In the genomic region with DNA sequence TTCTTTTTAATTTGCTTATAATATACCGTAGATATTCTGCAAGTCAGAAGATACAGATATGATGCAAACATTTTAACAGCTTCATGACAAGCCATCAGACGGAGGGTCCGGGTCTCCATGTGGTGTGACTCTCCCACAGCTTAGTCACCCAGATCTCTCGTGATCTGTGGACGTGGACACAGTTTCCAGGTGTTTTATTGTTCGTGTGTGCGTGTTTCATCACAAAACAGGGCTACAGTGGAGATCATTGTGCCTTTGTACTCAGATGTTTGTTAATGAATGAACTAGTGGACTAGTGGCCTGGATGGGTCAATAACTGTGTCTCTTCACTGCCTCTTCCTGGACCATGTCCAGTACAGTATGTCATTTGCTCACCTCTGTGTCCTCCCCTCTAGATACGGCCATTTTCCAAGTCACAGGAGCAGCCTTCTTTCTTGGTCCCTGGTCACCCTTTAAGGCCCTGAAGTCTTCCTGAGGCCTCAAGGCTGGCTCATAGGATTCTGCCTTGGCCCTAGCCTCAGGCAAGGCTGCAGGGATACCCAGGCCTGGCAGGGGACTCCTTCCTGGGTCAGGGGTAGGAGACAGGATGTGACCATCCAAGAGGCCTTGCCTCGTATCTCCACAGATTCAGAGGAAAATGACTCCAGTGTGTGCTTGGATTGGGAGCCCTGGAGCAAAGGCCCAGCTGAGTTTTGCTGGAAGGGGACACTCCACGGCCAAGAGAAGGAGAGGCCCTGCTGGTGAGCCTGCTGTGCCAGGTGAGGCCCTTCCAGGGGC, we compare ENCODE assay signal across 22 cellular contexts. TPM values are rescaled to one million over a fixed set of nuclear protein-coding genes. Genes with fewer than 3 reads are reported as not detected.
DNase-seq lines count a peak whose midpoint lies in the region; ATAC-seq, FAIRE-seq and TF ChIP-seq lines count a peak whose summit lies in the region.
"Had no signal": no experiment of that assay in that cellular context is flagged by ENCODE, and none has a peak within 500 bp of the region (broad histone marks: within the 10 kb centered on the region; RNA-seq: fewer than 3 reads in every experiment).

No MANE protein-coding gene starts in this region.

- POLR2A ChIA-PET in H1 (lab: Charles Lee; ENCODE audit: partially characterized antibody): no interaction called here
- POLR2A ChIA-PET in HepG2 (lab: Yijun Ruan, JAX): interaction anchor here (1.2 kb wide), 1 partner anchor 19 kb away, joined by 3 read pairs; no protein-coding TSS in a partner anchor

- H2BK12ac ChIP-seq in H1 (ENCODE audit: low read depth, low read length): no peak overlapping the region

- no peak overlapping the region for H2BK120ac ChIP-seq in H1 (replicated peaks; ENCODE audit: low read depth, low read length)

- H4K5ac ChIP-seq in H1 (ENCODE audit: insufficient read length, low read depth, low read length): no peak overlapping the region

- no peaks in the 10 kb centered on the region for H3K79me1 ChIP-seq in H1 (ENCODE audit: low read depth, low read length)

- no peaks in the 10 kb centered on the region for H3K4me1 Mint-ChIP-seq in activated T-helper 17 cell treated with anti-CD3 and anti-CD28 coated beads, Interleukin-2, amount 50 U/mL, for 72 hours
- H3K4me1 Mint-ChIP-seq: CD4-positive, alpha-beta memory T cell; IgD-negative memory B cell had no signal

- H2AFZ ChIP-seq in H1 (ENCODE audit: low read length) (no peak overlapping the region), HepG2 (ENCODE audit: low read length) (peak overlapping the region; percentile 78)

- H3K9me3 Mint-ChIP-seq in activated T-helper 17 cell treated with anti-CD3 and anti-CD28 coated beads, Interleukin-2, amount 50 U/mL, for 72 hours: no peaks in the 10 kb centered on the region
- H3K9me3 Mint-ChIP-seq: IgD-negative memory B cell had no signal

- peaks cover 0 to 4% (median under 1%) of the 10 kb centered on the region in 4 experiments; a peak in 1 of 7 replicates for H3K4me1 ChIP-seq in H1 (replicated peaks in 1 of 4; ENCODE audit: control insufficient read depth in 3 of 4, insufficient read depth in 4 of 4, low read length in 3 of 4)
- peaks cover 54% of the 10 kb centered on the region for H3K4me1 ChIP-seq in HepG2 (ENCODE audit: insufficient read depth, low read length)
- H3K4me1 ChIP-seq: BE2C had no signal

- no peaks in the 10 kb centered on the region for H3K36me3 ChIP-seq in H1 (ENCODE audit: control insufficient read depth in 2 of 4, insufficient read depth in 4 of 4, low read length in 3 of 4)
- H3K36me3 ChIP-seq in HepG2 (replicated peaks in 1 of 2; ENCODE audit: control insufficient read depth in 1 of 2, insufficient read depth in 2 of 2, low read length in 2 of 2): no peaks in the 10 kb centered on the region
- H3K36me3 ChIP-seq: BE2C had no signal

- H3K27me3 ChIP-seq in H1 (replicated peaks in 1 of 4; ENCODE audit: control insufficient read depth in 3 of 4, extremely low read depth in 1 of 4, insufficient read depth in 3 of 4, low read length in 3 of 4) (no peaks in the 10 kb centered on the region), HepG2 (ENCODE audit: control insufficient read depth in 1 of 2, insufficient read depth in 2 of 2, low read length in 2 of 2) (peaks cover 0 to 1% of the 10 kb centered on the region in 2 experiments; a peak in 3 of 5 replicates)
- H3K27me3 ChIP-seq: BE2C had no signal

- H3K79me2 ChIP-seq in H1 (ENCODE audit: control insufficient read depth in 1 of 2, insufficient read depth in 2 of 2, low read length in 2 of 2): no peaks in the 10 kb centered on the region
- no peaks in the 10 kb centered on the region for H3K79me2 ChIP-seq in HepG2 (ENCODE audit: insufficient read depth, low read length)

- no peak overlapping the region for H3K56ac ChIP-seq in H1 (replicated peaks; ENCODE audit: insufficient read length, low read depth, low read length)

- H3K4me2 ChIP-seq in H1 (ENCODE audit: insufficient read depth in 1 of 2, low read depth in 2 of 2, low read length in 2 of 2) (no peak overlapping the region), HepG2 (ENCODE audit: low read depth, low read length) (peak overlapping the region; percentile 77)

- no peak overlapping the region for H3K18ac ChIP-seq in H1 (ENCODE audit: extremely low read depth, low read length)

- TF ChIP-seq RAD21 in H1 (IDR thresholded peaks at IDR 0.05 in 1 of 2, conservative IDR thresholded peaks at IDR 0.05 in 1 of 2; ENCODE audit: low read depth in 2 of 2, low read length in 2 of 2) (no peak), HepG2 (CRISPR knock-in tag; IDR thresholded peaks at IDR 0.05) (peak; percentile 37; the same call in 1 of the 2 replicates)

- no peak overlapping the region for H3K23ac ChIP-seq in H1 (ENCODE audit: insufficient read length)

- no peak overlapping the region for H3K14ac ChIP-seq in H1 (ENCODE audit: insufficient read length)

- H3K27me3 Mint-ChIP-seq in activated T-helper 17 cell treated with anti-CD3 and anti-CD28 coated beads, Interleukin-2, amount 50 U/mL, for 72 hours: no peaks in the 10 kb centered on the region

- H3K4me3 Mint-ChIP-seq in activated T-helper 17 cell treated with anti-CD3 and anti-CD28 coated beads, Interleukin-2, amount 50 U/mL, for 72 hours: no peak overlapping the region
- H3K4me3 Mint-ChIP-seq: CD4-positive, alpha-beta memory T cell; IgD-negative memory B cell had no signal

- H2BK15ac ChIP-seq in H1 (ENCODE audit: low read length): no peak overlapping the region

- WGBS in H1 (ENCODE audit: extremely low coverage in 1 of 2, insufficient coverage in 1 of 2, insufficient read length in 1 of 2, insufficient replicate concordance in 2 of 2, low coverage in 1 of 2, low lambda C conversion rate in 2 of 2, missing lambda C conversion rate in 1 of 2), 2 experiments: 88% methylated on average over 10 of the region's 10 CpGs; no CpG with 5 or more reads in 1 of the 2 experiments
- 23% methylated on average over 10 of the region's 10 CpGs for WGBS in HepG2 (ENCODE audit: low lambda C conversion rate)

- TF ChIP-seq POLR2A in H1 (IDR thresholded peaks at IDR 0.05; ENCODE audit: control extremely low read depth in 1 of 2, low read depth in 2 of 2, low read length in 2 of 2) (no peak), HepG2 (IDR thresholded peaks at IDR 0.05; ENCODE audit: insufficient read depth in 1 of 2, low read depth in 2 of 2, low read length in 2 of 2) (peak; percentile 60 to 72; a peak in 3 of 4 replicates)

- peak overlapping the region; percentile 41; the same call in 1 of the 2 replicates for H4K8ac ChIP-seq in H1 (ENCODE audit: extremely low read depth, insufficient read depth, low read length)

- TF ChIP-seq CTCF in VCaP (conservative IDR thresholded peaks at IDR 0.05) (no peak), H1 (IDR thresholded peaks at IDR 0.05; ENCODE audit: control extremely low read depth in 1 of 3, insufficient read depth in 1 of 3, low read depth in 1 of 3, low read length in 3 of 3) (no peak), HepG2 (CRISPR knock-in tag; IDR thresholded peaks at IDR 0.05) (peak; percentile 26; the same call in 1 of the 2 replicates)

- no peaks in the 10 kb centered on the region for H3K36me3 Mint-ChIP-seq in activated T-helper 17 cell treated with anti-CD3 and anti-CD28 coated beads, Interleukin-2, amount 50 U/mL, for 72 hours (ENCODE audit: low read depth)
- H3K36me3 Mint-ChIP-seq: CD4-positive, alpha-beta memory T cell; IgD-negative memory B cell had no signal

- TSS peak; percentile 61 for BruUV-seq in HepG2 (replicated peaks; lab: Mats Ljungman, UMichigan)

- H2AK5ac ChIP-seq in H1 (ENCODE audit: low read depth, low read length): no peak overlapping the region

- FAIRE-seq in H1 (lab: Jason Lieb, UNC): no peak
- FAIRE-seq in HepG2 (lab: Jason Lieb, UNC): peak; percentile 97
- FAIRE-seq in RCC 7860 (lab: Jason Lieb, UNC): no peak
- FAIRE-seq: A204.1, H54, HTR-8/SVneo had no signal

- H3K9me3 ChIP-seq in H1 (ENCODE audit: insufficient read depth in 2 of 2, low read depth in 1 of 2, low read length in 1 of 2): no peaks in the 10 kb centered on the region
- H3K9me3 ChIP-seq in HepG2 (ENCODE audit: low read length): no peaks in the 10 kb centered on the region
- H3K9me3 ChIP-seq: BE2C had no signal

- in situ Hi-C loops in HepG2 (cut with HindIII; ENCODE audit: extremely low pct_ligation_motif_present, low pct_unique_long_range_greater_than_20kb): no loop called here

- ATAC-seq in HepG2 (peak; percentile 94), GM21786 (IDR thresholded peaks at IDR 0.05; ENCODE audit: unreplicated experiment) (no peak)
- no peak for ATAC-seq in activated T-helper 17 cell treated with anti-CD3 and anti-CD28 coated beads, Interleukin-2, amount 50 U/mL, for 72 hours (replicated peaks)

- H4K20me1 ChIP-seq in H1 (replicated peaks in 1 of 2; ENCODE audit: control insufficient read depth in 1 of 2, insufficient read depth in 2 of 2, low read length in 2 of 2) (peaks cover 0 to 6% of the 10 kb centered on the region in 2 experiments), HepG2 (ENCODE audit: insufficient read depth, low read length) (no peaks in the 10 kb centered on the region)

- TF ChIP-seq EP300 in H1 (IDR thresholded peaks at IDR 0.05; ENCODE audit: borderline replicate concordance in 1 of 2, low read depth in 2 of 2, low read length in 2 of 2) (no peak), HepG2 (IDR thresholded peaks at IDR 0.05; ENCODE audit: low read depth in 2 of 2, low read length in 2 of 2) (peak in 1 of 2 experiments; percentile 83; a peak in 3 of 4 replicates), HepG2 (CRISPR knock-in tag; IDR thresholded peaks at IDR 0.05; ENCODE audit: borderline replicate concordance) (peak; percentile 78)

- H4K91ac ChIP-seq in H1 (replicated peaks; ENCODE audit: insufficient read length, low read length): no peak overlapping the region

- H2BK5ac ChIP-seq in H1 (ENCODE audit: low read depth, low read length): no peak overlapping the region

- H3K27ac ChIP-seq in VCaP (peak overlapping the region; percentile 52), H1 (ENCODE audit: low read depth, low read length) (no peak overlapping the region), HepG2 (ENCODE audit: extremely low read length, insufficient read depth, low read length) (peak overlapping the region; percentile 67)

- H3K9ac ChIP-seq in H1 (replicated peaks in 1 of 4; ENCODE audit: extremely low read depth in 1 of 4, low read depth in 3 of 4, low read length in 3 of 4) (no peak overlapping the region), HepG2 (ENCODE audit: insufficient read depth, low read depth, low read length) (peak overlapping the region; percentile 25)

- H3K27ac Mint-ChIP-seq in activated T-helper 17 cell treated with anti-CD3 and anti-CD28 coated beads, Interleukin-2, amount 50 U/mL, for 72 hours: no peak overlapping the region
- H3K27ac Mint-ChIP-seq: CD4-positive, alpha-beta memory T cell; IgD-negative memory B cell had no signal

- intact Hi-C loops in HepG2 (cut with micrococcal nuclease; ENCODE audit: unreplicated experiment): loop anchor here (1.0 kb wide), 1 partner anchor 20 kb away; no protein-coding TSS in a partner anchor

- no peak overlapping the region for H3K4me3 ChIP-seq in H1 (ENCODE audit: extremely low read depth in 1 of 4, insufficient read depth in 2 of 4, low read depth in 3 of 4, low read length in 4 of 4)
- H3K4me3 ChIP-seq in HepG2 (replicated peaks in 1 of 3; ENCODE audit: insufficient read depth in 1 of 3, low read depth in 2 of 3, low read length in 3 of 3): peak overlapping the region in 1 of 3 experiments; percentile 40; a peak in 2 of 6 replicates

- no peak overlapping the region for H3K4ac ChIP-seq in H1 (replicated peaks; ENCODE audit: insufficient read length, low read depth, low read length)

- H3K23me2 ChIP-seq in H1 (ENCODE audit: low read depth, low read length): peaks cover 8% of the 10 kb centered on the region

- no peak for DNase-seq in H1 (ENCODE audit: low read depth in 1 of 2, low spot score in 2 of 2)
- peak; percentile 96 for DNase-seq in HepG2 (ENCODE audit: low spot score)
- DNase-seq in renal cortical epithelial cell (ENCODE audit: low read depth): peak; percentile 38
- no peak for DNase-seq in RCC 7860 (ENCODE audit: low spot score)
- no peak for DNase-seq in CD1c-positive myeloid dendritic cell (ENCODE audit: extremely low spot score)
- DNase-seq: ACHN; BE2C; C1 segment of cervical spinal cord; CD4-positive, alpha-beta memory T cell; DMS153; DMS79; GDM1; HCEC 1CT; KG1 had no signal

- CTCF ChIA-PET in H1 (lab: Charles Lee; ENCODE audit: partially characterized antibody): interaction anchor here (0.5 kb wide), 1 partner anchor 229 kb away, joined by 3 read pairs; no protein-coding TSS in a partner anchor
- CTCF ChIA-PET in HepG2 (lab: Yijun Ruan, JAX; ENCODE audit: low intra/inter-chr PET ratio, low total read pairs): no interaction called here

- no peak overlapping the region for H2BK20ac ChIP-seq in H1 (ENCODE audit: low read length)

RNA-seq across cellular contexts. Expression of a gene that starts 4.6 kb away (rescaled TPM):
- not detected in 2 replicates for total RNA-seq in H1 (2021; fragmentation: NEBNext Ultra II Directional; extraction: Animal tissue kit (Norgen Biotek cat#: 25700))
- not detected in 2 replicates for polyA plus RNA-seq in H1 (2011; rRNA removed)
- polyA plus RNA-seq in H1 (2011; cell fraction: cytosol; rRNA removed): not detected
- polyA plus RNA-seq in H1 (2011; cell fraction: nucleus; rRNA removed): not detected
- not detected in 4 replicates for polyA plus RNA-seq in H1 (2012, experiment 1 of 2)
- not detected for polyA plus RNA-seq in H1 (2012, experiment 2 of 2)
- not detected for polyA plus RNA-seq in H1 (2013, experiment 1 of 2)
- not detected for polyA plus RNA-seq in H1 (2013, experiment 2 of 2)
- polyA minus RNA-seq in H1 (2011; rRNA and poly(A)+ RNA removed): not detected in 2 replicates
- polyA minus RNA-seq in H1 (2011; cell fraction: cytosol; rRNA and poly(A)+ RNA removed): not detected
- not detected for polyA minus RNA-seq in H1 (2011; cell fraction: nucleus; rRNA and poly(A)+ RNA removed)
- total RNA-seq in HepG2 (2016; rRNA removed; fragmentation: Illumina TruSeq; extraction: Trizol): 0.15 and 0.28 TPM in 2 replicates
- not detected in 2 replicates for total RNA-seq in HepG2 (2016; cell fraction: cytosol; rRNA removed; fragmentation: Illumina TruSeq; extraction: Trizol; ENCODE audit: low read depth)
- not detected in 2 replicates for total RNA-seq in HepG2 (2016; cell fraction: insoluble cytoplasmic fraction; rRNA removed; fragmentation: Illumina TruSeq; extraction: Trizol)
- not detected in 2 replicates for total RNA-seq in HepG2 (2016; cell fraction: membrane; rRNA removed; fragmentation: Illumina TruSeq; extraction: Trizol)
- not detected in 2 replicates for total RNA-seq in HepG2 (2016; cell fraction: nucleus; rRNA removed; fragmentation: Illumina TruSeq; extraction: Trizol)
- 0.10 TPM in 1 of 2 replicates, not detected in the other for polyA plus RNA-seq in HepG2 (2011; rRNA removed)
- polyA plus RNA-seq in HepG2 (2011; cell fraction: cytosol; rRNA removed): not detected in 2 replicates
- polyA plus RNA-seq in HepG2 (2011; cell fraction: nucleus; rRNA removed): not detected in 2 replicates
- not detected in 2 replicates for polyA plus RNA-seq in HepG2 (2012)
- polyA plus RNA-seq in HepG2 (2016; cell fraction: cytosol; fragmentation: Illumina TruSeq; extraction: Trizol; ENCODE audit: low read depth): not detected in 2 replicates
- polyA plus RNA-seq in HepG2 (2016; cell fraction: insoluble cytoplasmic fraction; fragmentation: Illumina TruSeq; extraction: Trizol; ENCODE audit: low read depth): not detected in 2 replicates
- polyA plus RNA-seq in HepG2 (2016; cell fraction: membrane; fragmentation: Illumina TruSeq; extraction: Trizol; ENCODE audit: low read depth): not detected in 2 replicates
- polyA plus RNA-seq in HepG2 (2016; cell fraction: nucleus; fragmentation: Illumina TruSeq; extraction: Trizol; ENCODE audit: insufficient read depth, low read depth): not detected in 2 replicates
- not detected in 2 replicates for polyA minus RNA-seq in HepG2 (2011; rRNA and poly(A)+ RNA removed; ENCODE audit: low replicate concordance)
- polyA minus RNA-seq in HepG2 (2011; cell fraction: cytosol; rRNA and poly(A)+ RNA removed): not detected in 2 replicates
- polyA minus RNA-seq in HepG2 (2011; cell fraction: nucleus; rRNA and poly(A)+ RNA removed): not detected in 2 replicates
- total RNA-seq in renal cortical epithelial cell: not detected in 2 replicates
- not detected for total RNA-seq in activated T-helper 17 cell treated with anti-CD3 and anti-CD28 coated beads, Interleukin-2, amount 50 U/mL, for 72 hours
- total RNA-seq: CD4-positive, alpha-beta memory T cell; Daoy had no signal
- polyA plus RNA-seq: CD4-positive, alpha-beta memory T cell; IgD-negative memory B cell had no signal

RNA-seq across cellular contexts. Expression of a gene that starts 16.0 kb away (rescaled TPM):
- 0.74 and 0.86 TPM in 2 replicates for total RNA-seq in H1 (2021; fragmentation: NEBNext Ultra II Directional; extraction: Animal tissue kit (Norgen Biotek cat#: 25700))
- polyA plus RNA-seq in H1 (2011; rRNA removed) (0.69 and 1.4 TPM in 2 replicates), HepG2 (2011; rRNA removed) (2.1 and 2.7 TPM in 2 replicates)
- polyA plus RNA-seq in H1 (2011; cell fraction: cytosol; rRNA removed): 0.94 TPM
- 2.7 TPM for polyA plus RNA-seq in H1 (2011; cell fraction: nucleus; rRNA removed)
- polyA plus RNA-seq in H1 (2012, experiment 1 of 2): 1.0 to 1.5 TPM (median 1.2 TPM) in 4 replicates
- 0.77 TPM for polyA plus RNA-seq in H1 (2012, experiment 2 of 2)
- polyA plus RNA-seq in H1 (2013, experiment 1 of 2): 0.45 TPM
- polyA plus RNA-seq in H1 (2013, experiment 2 of 2): 0.42 TPM
- 0.44 and 0.71 TPM in 2 replicates for polyA minus RNA-seq in H1 (2011; rRNA and poly(A)+ RNA removed)
- polyA minus RNA-seq in H1 (2011; cell fraction: cytosol; rRNA and poly(A)+ RNA removed): not detected
- 0.40 TPM for polyA minus RNA-seq in H1 (2011; cell fraction: nucleus; rRNA and poly(A)+ RNA removed)
- total RNA-seq in HepG2 (2016; rRNA removed; fragmentation: Illumina TruSeq; extraction: Trizol) (0.44 and 0.75 TPM in 2 replicates), renal cortical epithelial cell (9.2 and 9.5 TPM in 2 replicates)
- 0.09 and 0.30 TPM in 2 replicates for total RNA-seq in HepG2 (2016; cell fraction: cytosol; rRNA removed; fragmentation: Illumina TruSeq; extraction: Trizol; ENCODE audit: low read depth)
- total RNA-seq in HepG2 (2016; cell fraction: insoluble cytoplasmic fraction; rRNA removed; fragmentation: Illumina TruSeq; extraction: Trizol): 0.34 and 0.84 TPM in 2 replicates
- 0.10 and 0.43 TPM in 2 replicates for total RNA-seq in HepG2 (2016; cell fraction: membrane; rRNA removed; fragmentation: Illumina TruSeq; extraction: Trizol)
- total RNA-seq in HepG2 (2016; cell fraction: nucleus; rRNA removed; fragmentation: Illumina TruSeq; extraction: Trizol): 0.31 and 0.90 TPM in 2 replicates
- polyA plus RNA-seq in HepG2 (2011; cell fraction: cytosol; rRNA removed): 0.72 and 0.86 TPM in 2 replicates
- polyA plus RNA-seq in HepG2 (2011; cell fraction: nucleus; rRNA removed): 15.4 and 16.6 TPM in 2 replicates
- 0.47 and 0.86 TPM in 2 replicates for polyA plus RNA-seq in HepG2 (2012)
- 0.06 and 0.20 TPM in 2 replicates for polyA plus RNA-seq in HepG2 (2016; cell fraction: cytosol; fragmentation: Illumina TruSeq; extraction: Trizol; ENCODE audit: low read depth)
- polyA plus RNA-seq in HepG2 (2016; cell fraction: insoluble cytoplasmic fraction; fragmentation: Illumina TruSeq; extraction: Trizol; ENCODE audit: low read depth): 0.21 and 0.39 TPM in 2 replicates
- polyA plus RNA-seq in HepG2 (2016; cell fraction: membrane; fragmentation: Illumina TruSeq; extraction: Trizol; ENCODE audit: low read depth): 0.19 and 0.26 TPM in 2 replicates
- polyA plus RNA-seq in HepG2 (2016; cell fraction: nucleus; fragmentation: Illumina TruSeq; extraction: Trizol; ENCODE audit: insufficient read depth, low read depth): 1.5 and 2.2 TPM in 2 replicates
- 1.7 TPM in 1 of 2 replicates, not detected in the other for polyA minus RNA-seq in HepG2 (2011; rRNA and poly(A)+ RNA removed; ENCODE audit: low replicate concordance)
- polyA minus RNA-seq in HepG2 (2011; cell fraction: cytosol; rRNA and poly(A)+ RNA removed): 0.20 TPM in 1 of 2 replicates, not detected in the other
- polyA minus RNA-seq in HepG2 (2011; cell fraction: nucleus; rRNA and poly(A)+ RNA removed): 2.7 and 2.9 TPM in 2 replicates
- not detected for total RNA-seq in activated T-helper 17 cell treated with anti-CD3 and anti-CD28 coated beads, Interleukin-2, amount 50 U/mL, for 72 hours
- total RNA-seq: CD4-positive, alpha-beta memory T cell; Daoy had no signal
- polyA plus RNA-seq: CD4-positive, alpha-beta memory T cell; IgD-negative memory B cell had no signal

Comparison
In these comparisons a context has a peak if more than half of its experiments do, and no peak if none do; other contexts are left out.
1. DNase-seq: peak in HepG2 (single experiment) and renal cortical epithelial cell (single experiment); none in H1 (0 of 2), RCC 7860 (single experiment) and CD1c-positive myeloid dendritic cell (single experiment).
2. POLR2A ChIP-seq: peak in HepG2 (2 of 2); none in H1 (0 of 2).